Comparison of ENCODE assay signal across 26 cellular contexts in genomic region chr6:1400126-1400850, GRCh38. TPM values are rescaled to one million over a fixed set of nuclear protein-coding genes. Genes with fewer than 3 reads are reported as not detected.
DNase-seq lines count a peak whose midpoint lies in the region; ATAC-seq and TF ChIP-seq lines count a peak whose summit lies in the region.
"Had no signal": no experiment of that assay in that cellular context is flagged by ENCODE, and none has a peak within 500 bp of the region (broad histone marks: within the 10 kb centered on the region; RNA-seq: fewer than 3 reads in every experiment).

No MANE protein-coding gene starts in this region.

- H3K4me1 ChIP-seq in GM23338 (ENCODE audit: insufficient read depth) = peaks cover 14% of the 10 kb centered on the region; the same call in 1 of the 2 replicates

- DNase-seq in GM23338 (ENCODE audit: low spot score) (no peak), NCI-H524 (lab: John Stamatoyannopoulos, UW) (peak; percentile 46 to 69), islet precursor cell (peak; percentile 38), posterior vena cava (ENCODE audit: low spot score) (peak; percentile 71), inferior parietal cortex (ENCODE audit: extremely low spot score) (no peak), GOT3 (lab: John Stamatoyannopoulos, UW) (no peak), NCI-H1092 (lab: John Stamatoyannopoulos, UW) (no peak)
- DNase-seq: AML-193; CD4-positive, alpha-beta memory T cell; COR-L47; HCEC 1CT; Karpas-422; NCI-H1092 treated with DMSO at 0.1 percent for 48 hours; NCI-H1436; NCI-H187; NCI-H2081 treated with DMSO at 0.1 percent for 48 hours; NCI-H2171; NCI-H226; NCI-H510A; NCI-H774; PC-9; Right ventricle myocardium superior had no signal

- no peak overlapping the region for H3K4me3 ChIP-seq in GM23338
- H3K4me3 ChIP-seq: A549; BLaER1 treated with 17β-estradiol and CSF1 and Interleukin-3, amounts not matched to agents 10 nM and 100 nM; PC-9; SJSA1 had no signal

- TF ChIP-seq CTCF in GM23338 (conservative IDR thresholded peaks at IDR 0.05; ENCODE audit: low read depth in 2 of 2) = no peak

- no peaks in the 10 kb centered on the region for H3F3A ChIP-seq in GM23338 (replicated peaks; ENCODE audit: low read depth)

- H3K4me1 Mint-ChIP-seq in GM23338 = peaks cover 22% of the 10 kb centered on the region

- ATAC-seq in GM23338 = peak; percentile 20
- ATAC-seq: A549 had no signal

- peaks cover 46% of the 10 kb centered on the region for H3K27me3 Mint-ChIP-seq in GM23338 (ENCODE audit: insufficient read depth, low read depth, poor library complexity)

- H3K9me3 Mint-ChIP-seq in GM23338 = peaks cover 4% of the 10 kb centered on the region; the same call in 1 of the 3 replicates
- H3K9me3 Mint-ChIP-seq: CD4-positive, alpha-beta memory T cell; IgD-negative memory B cell had no signal

- H3K27ac ChIP-seq in GM23338 (ENCODE audit: low read depth) = no peak overlapping the region
- H3K27ac ChIP-seq: A549; BLaER1 treated with 17β-estradiol and CSF1 and Interleukin-3, amounts not matched to agents 10 nM and 100 nM; PC-9; SJSA1 had no signal

- no peak overlapping the region for H3K4me3 Mint-ChIP-seq in GM23338
- H3K4me3 Mint-ChIP-seq: CD4-positive, alpha-beta memory T cell; IgD-negative memory B cell had no signal

- H3K9me2 ChIP-seq in GM23338 (ENCODE audit: insufficient read depth) = 0 out of 2 replicates have a peak, but pooled peaks cover 4% of the 10 kb centered on the region

- no peak overlapping the region for H3K4me2 ChIP-seq in GM23338
- H3K4me2 ChIP-seq: A549; BLaER1 treated with 17β-estradiol and CSF1 and Interleukin-3, amounts not matched to agents 10 nM and 100 nM; PC-9 had no signal

- no peaks in the 10 kb centered on the region for H3K79me2 ChIP-seq in GM23338 (replicated peaks; ENCODE audit: insufficient read depth)

- H3K36me3 ChIP-seq in GM23338 (ENCODE audit: insufficient read depth) = no peaks in the 10 kb centered on the region
- H3K36me3 ChIP-seq: BLaER1 treated with 17β-estradiol and CSF1 and Interleukin-3, amounts not matched to agents 10 nM and 100 nM had no signal

- H3K27me3 ChIP-seq in GM23338 (ENCODE audit: insufficient read depth) = peaks cover 55% of the 10 kb centered on the region
- H3K27me3 ChIP-seq: SJSA1 had no signal

- H3K27ac Mint-ChIP-seq in GM23338 = no peak overlapping the region
- H3K27ac Mint-ChIP-seq: CD4-positive, alpha-beta memory T cell had no signal

- intact Hi-C loops in posterior vena cava (cut with DNase I) = no loop called here

- peaks cover 3% of the 10 kb centered on the region for H4K20me1 ChIP-seq in GM23338 (replicated peaks; ENCODE audit: insufficient read depth)

- H2AFZ ChIP-seq in GM23338 = no peak overlapping the region
- H2AFZ ChIP-seq: PC-9 had no signal

- H3K36me3 Mint-ChIP-seq in GM23338 (ENCODE audit: low read depth) = no peaks in the 10 kb centered on the region
- H3K36me3 Mint-ChIP-seq: CD4-positive, alpha-beta memory T cell; IgD-negative memory B cell had no signal

TF ChIP-seq in GM23338, 12 proteins besides CTCF, POLR2A, EP300 and RAD21 (continues in another document):
- TF ChIP-seq, protein P1, sequence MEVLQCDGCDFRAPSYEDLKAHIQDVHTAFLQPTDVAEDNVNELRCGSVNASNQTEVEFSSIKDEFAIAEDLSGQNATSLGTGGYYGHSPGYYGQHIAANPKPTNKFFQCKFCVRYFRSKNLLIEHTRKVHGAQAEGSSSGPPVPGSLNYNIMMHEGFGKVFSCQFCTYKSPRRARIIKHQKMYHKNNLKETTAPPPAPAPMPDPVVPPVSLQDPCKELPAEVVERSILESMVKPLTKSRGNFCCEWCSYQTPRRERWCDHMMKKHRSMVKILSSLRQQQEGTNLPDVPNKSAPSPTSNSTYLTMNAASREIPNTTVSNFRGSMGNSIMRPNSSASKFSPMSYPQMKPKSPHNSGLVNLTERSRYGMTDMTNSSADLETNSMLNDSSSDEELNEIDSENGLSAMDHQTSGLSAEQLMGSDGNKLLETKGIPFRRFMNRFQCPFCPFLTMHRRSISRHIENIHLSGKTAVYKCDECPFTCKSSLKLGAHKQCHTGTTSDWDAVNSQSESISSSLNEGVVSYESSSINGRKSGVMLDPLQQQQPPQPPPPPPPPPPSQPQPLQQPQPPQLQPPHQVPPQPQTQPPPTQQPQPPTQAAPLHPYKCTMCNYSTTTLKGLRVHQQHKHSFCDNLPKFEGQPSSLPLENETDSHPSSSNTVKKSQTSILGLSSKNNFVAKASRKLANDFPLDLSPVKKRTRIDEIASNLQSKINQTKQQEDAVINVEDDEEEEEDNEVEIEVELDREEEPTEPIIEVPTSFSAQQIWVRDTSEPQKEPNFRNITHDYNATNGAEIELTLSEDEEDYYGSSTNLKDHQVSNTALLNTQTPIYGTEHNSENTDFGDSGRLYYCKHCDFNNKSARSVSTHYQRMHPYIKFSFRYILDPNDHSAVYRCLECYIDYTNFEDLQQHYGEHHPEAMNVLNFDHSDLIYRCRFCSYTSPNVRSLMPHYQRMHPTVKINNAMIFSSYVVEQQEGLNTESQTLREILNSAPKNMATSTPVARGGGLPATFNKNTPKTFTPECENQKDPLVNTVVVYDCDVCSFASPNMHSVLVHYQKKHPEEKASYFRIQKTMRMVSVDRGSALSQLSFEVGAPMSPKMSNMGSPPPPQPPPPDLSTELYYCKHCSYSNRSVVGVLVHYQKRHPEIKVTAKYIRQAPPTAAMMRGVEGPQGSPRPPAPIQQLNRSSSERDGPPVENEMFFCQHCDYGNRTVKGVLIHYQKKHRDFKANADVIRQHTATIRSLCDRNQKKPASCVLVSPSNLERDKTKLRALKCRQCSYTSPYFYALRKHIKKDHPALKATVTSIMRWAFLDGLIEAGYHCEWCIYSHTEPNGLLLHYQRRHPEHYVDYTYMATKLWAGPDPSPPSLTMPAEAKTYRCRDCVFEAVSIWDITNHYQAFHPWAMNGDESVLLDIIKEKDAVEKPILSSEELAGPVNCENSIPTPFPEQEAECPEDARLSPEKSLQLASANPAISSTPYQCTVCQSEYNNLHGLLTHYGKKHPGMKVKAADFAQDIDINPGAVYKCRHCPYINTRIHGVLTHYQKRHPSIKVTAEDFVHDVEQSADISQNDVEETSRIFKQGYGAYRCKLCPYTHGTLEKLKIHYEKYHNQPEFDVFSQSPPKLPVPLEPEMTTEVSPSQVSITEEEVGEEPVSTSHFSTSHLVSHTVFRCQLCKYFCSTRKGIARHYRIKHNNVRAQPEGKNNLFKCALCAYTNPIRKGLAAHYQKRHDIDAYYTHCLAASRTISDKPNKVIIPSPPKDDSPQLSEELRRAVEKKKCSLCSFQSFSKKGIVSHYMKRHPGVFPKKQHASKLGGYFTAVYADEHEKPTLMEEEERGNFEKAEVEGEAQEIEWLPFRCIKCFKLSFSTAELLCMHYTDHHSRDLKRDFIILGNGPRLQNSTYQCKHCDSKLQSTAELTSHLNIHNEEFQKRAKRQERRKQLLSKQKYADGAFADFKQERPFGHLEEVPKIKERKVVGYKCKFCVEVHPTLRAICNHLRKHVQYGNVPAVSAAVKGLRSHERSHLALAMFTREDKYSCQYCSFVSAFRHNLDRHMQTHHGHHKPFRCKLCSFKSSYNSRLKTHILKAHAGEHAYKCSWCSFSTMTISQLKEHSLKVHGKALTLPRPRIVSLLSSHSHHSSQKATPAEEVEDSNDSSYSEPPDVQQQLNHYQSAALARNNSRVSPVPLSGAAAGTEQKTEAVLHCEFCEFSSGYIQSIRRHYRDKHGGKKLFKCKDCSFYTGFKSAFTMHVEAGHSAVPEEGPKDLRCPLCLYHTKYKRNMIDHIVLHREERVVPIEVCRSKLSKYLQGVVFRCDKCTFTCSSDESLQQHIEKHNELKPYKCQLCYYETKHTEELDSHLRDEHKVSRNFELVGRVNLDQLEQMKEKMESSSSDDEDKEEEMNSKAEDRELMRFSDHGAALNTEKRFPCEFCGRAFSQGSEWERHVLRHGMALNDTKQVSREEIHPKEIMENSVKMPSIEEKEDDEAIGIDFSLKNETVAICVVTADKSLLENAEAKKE (CRISPR knock-in tag; IDR thresholded peaks at IDR 0.05) = no peak
- TF ChIP-seq POLR2AphosphoS5 (IDR thresholded peaks at IDR 0.05; ENCODE audit: low read depth) (no peak), ETS1 (IDR thresholded peaks at IDR 0.05) (no peak), JUNB (IDR thresholded peaks at IDR 0.05; ENCODE audit: unreplicated experiment) (no peak), CREB1 (CRISPR knock-in tag; IDR thresholded peaks at IDR 0.05; ENCODE audit: low read depth) (no peak), ZNF331 (CRISPR knock-in tag; IDR thresholded peaks at IDR 0.05; ENCODE audit: low read depth) (no peak), ZNF114 (CRISPR knock-in tag; IDR thresholded peaks at IDR 0.05) (no peak), NANOG (IDR thresholded peaks at IDR 0.05; ENCODE audit: borderline replicate concordance) (no peak), EZH2 (IDR thresholded peaks at IDR 0.05; ENCODE audit: low read depth, unreplicated experiment) (no peak), EZH2phosphoT487 (IDR thresholded peaks at IDR 0.05; ENCODE audit: unreplicated experiment) (no peak)

RNA-seq across cellular contexts. Expression of gene FOXF2, which starts 10.9 kb away (rescaled TPM):
- total RNA-seq in GM23338 (2014; rRNA removed; shearing (Covaris generic)) = not detected in 2 replicates
- not detected in 2 replicates for polyA plus RNA-seq in GM23338 (2016; fragmentation: Nextera tagmentation; extraction: Ambion mirVana)
- total RNA-seq in posterior vena cava = 1 to 10 TPM in 1 of 2 donors, under 1 TPM in 1; 0.71 to 1.2 TPM
- total RNA-seq: CD4-positive, alpha-beta memory T cell; PC-9 had no signal
- polyA plus RNA-seq: CD4-positive, alpha-beta memory T cell; IgD-negative memory B cell had no signal

Comparison
In these comparisons a context has a peak if more than half of its experiments do, and no peak if none do; other contexts are left out.
1. DNase-seq: peak in NCI-H524 (2 of 2), islet precursor cell (single experiment) and posterior vena cava (single experiment); none in GM23338 (single experiment), inferior parietal cortex (single experiment), GOT3 (single experiment) and NCI-H1092 (single experiment).